In the genomic region with DNA sequence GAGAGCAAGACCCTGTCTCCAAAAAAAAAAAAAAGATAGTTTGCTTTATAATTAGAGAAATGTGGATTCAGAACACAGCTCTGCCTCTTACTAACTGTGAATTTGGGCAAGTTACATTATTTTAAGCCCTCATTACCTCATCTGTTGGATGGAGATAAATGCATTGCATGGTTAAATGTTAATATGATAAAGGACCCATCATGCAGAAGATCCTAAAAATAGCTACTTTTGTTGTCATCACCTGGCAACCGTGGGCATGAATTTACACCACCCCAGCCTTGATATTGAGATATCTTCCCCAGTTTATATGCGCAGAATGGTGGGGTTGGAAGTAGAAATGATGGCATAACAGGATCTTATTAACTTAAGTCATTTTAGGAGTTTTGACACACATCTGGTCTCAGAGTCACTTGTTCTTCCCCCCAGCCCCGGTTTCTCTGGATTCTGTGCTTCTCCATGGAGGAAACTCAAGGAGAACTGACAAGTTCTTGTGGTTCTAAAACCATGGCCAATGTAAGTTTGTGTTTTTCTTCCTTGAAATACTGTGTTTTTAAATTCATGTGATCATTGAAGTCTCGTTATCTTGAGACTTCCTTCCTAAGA, we compare ENCODE assay signal across 16 cellular contexts.
"Had no signal": no experiment of that assay in that cellular context is flagged by ENCODE, and none has a peak within 500 bp of the region (broad histone marks: within the 10 kb centered on the region; RNA-seq: fewer than 3 reads in every experiment).

No MANE protein-coding gene starts in this region.

- H3K27ac Mint-ChIP-seq: activated CD8-positive, alpha-beta T cell treated with anti-CD3 and anti-CD28 coated beads, Interleukin-2, amount 10 ng/mL, durations not matched to agents 7 days and 5 days; activated naive CD4-positive, alpha-beta T cell treated with anti-CD3 and anti-CD28 coated beads for 36 hours; activated T-helper 1 cell treated with anti-CD3 and anti-CD28 coated beads, Interleukin-12 subunit alpha, Interleukin-12 subunit beta, Interleukin-2, Interleukin-4 antibody, amounts not matched to agents 30 ng/mL and 10 ng/mL and 1 ng/mL, durations not matched to agents 14 hours and 24 hours and 36 hours; dendritic cell treated with granulocyte-macrophage colony-stimulating factor and Interleukin-4, amounts not matched to agents 40 ng/mL and 50 ng/mL, for 4 days; nephron had no signal

- H3K27ac ChIP-seq: prostate gland had no signal

- ATAC-seq: activated CD8-positive, alpha-beta T cell treated with anti-CD3 and anti-CD28 coated beads, Interleukin-2, amount 10 ng/mL, durations not matched to agents 7 days and 5 days; left colon; sciatic nerve had no signal

- H3K4me1 Mint-ChIP-seq: nephron had no signal

- DNase-seq: activated CD4-positive, alpha-beta T cell treated with anti-CD3 and anti-CD28 coated beads for 48 hours; activated CD8-positive, alpha-beta memory T cell treated with anti-CD3 and anti-CD28 coated beads, Interleukin-2, amount 50 U/mL, for 48 hours; activated CD8-positive, alpha-beta T cell treated with anti-CD3 and anti-CD28 coated beads, Interleukin-2, amount 10 ng/mL, durations not matched to agents 7 days and 5 days; activated naive CD4-positive, alpha-beta T cell treated with anti-CD3 and anti-CD28 coated beads for 36 hours; left colon; occipital lobe; stimulated activated CD4-positive, alpha-beta T cell treated with anti-CD3 and anti-CD28 coated beads, Interleukin-12 subunit alpha, Interleukin-12 subunit beta, amount 100 ng/mL, for 4 hours; stimulated activated naive CD4-positive, alpha-beta T cell; substantia nigra; T-helper 9 cell; trophoblast cell had no signal

- H3K27me3 Mint-ChIP-seq: dendritic cell treated with granulocyte-macrophage colony-stimulating factor and Interleukin-4, amounts not matched to agents 40 ng/mL and 50 ng/mL, for 4 days had no signal

- H3K9me3 ChIP-seq: prostate gland had no signal

- H3K4me3 Mint-ChIP-seq: activated CD8-positive, alpha-beta T cell treated with anti-CD3 and anti-CD28 coated beads, Interleukin-2, amount 10 ng/mL, durations not matched to agents 7 days and 5 days; activated naive CD4-positive, alpha-beta T cell treated with anti-CD3 and anti-CD28 coated beads for 36 hours; activated T-helper 1 cell treated with anti-CD3 and anti-CD28 coated beads, Interleukin-12 subunit alpha, Interleukin-12 subunit beta, Interleukin-2, Interleukin-4 antibody, amounts not matched to agents 30 ng/mL and 10 ng/mL and 1 ng/mL, durations not matched to agents 14 hours and 24 hours and 36 hours; dendritic cell treated with granulocyte-macrophage colony-stimulating factor and Interleukin-4, amounts not matched to agents 40 ng/mL and 50 ng/mL, for 4 days; nephron had no signal

- H3K4me1 ChIP-seq: prostate gland had no signal

- H3K4me3 ChIP-seq: prostate gland had no signal
